21 cellular contexts compared by ENCODE assay signal in genomic region chr3:124223853-124224252, GRCh38.
DNase-seq lines count a peak whose midpoint lies in the region; ATAC-seq and TF ChIP-seq lines count a peak whose summit lies in the region.
"Had no signal": no experiment of that assay in that cellular context is flagged by ENCODE, and none has a peak within 500 bp of the region (broad histone marks: within the 10 kb centered on the region; RNA-seq: fewer than 3 reads in every experiment).

No MANE protein-coding gene starts in this region.

- TF ChIP-seq CTCF in glutamatergic neuron (IDR thresholded peaks at IDR 0.05; ENCODE audit: partially characterized antibody, unreplicated experiment): no peak
- no peak for TF ChIP-seq CTCF in upper lobe of right lung (IDR thresholded peaks at IDR 0.05)

- no peak overlapping the region for H3K27ac ChIP-seq in neuronal stem cell (replicated peaks; ENCODE audit: low read length)
- no peak overlapping the region for H3K27ac ChIP-seq in upper lobe of right lung
- H3K27ac ChIP-seq: A549; BLaER1 treated with 17β-estradiol and CSF1 and Interleukin-3, amounts not matched to agents 10 nM and 100 nM had no signal

- WGBS in neuronal stem cell (ENCODE audit: extremely low coverage in 2 of 2, insufficient read length in 2 of 2, insufficient replicate concordance in 1 of 2), 2 donors: no CpG with 5 or more reads among the region's 3 CpGs

- H3K9ac ChIP-seq in neuronal stem cell (ENCODE audit: low read depth, low read length, poor library complexity): no peak overlapping the region
- H3K9ac ChIP-seq: BLaER1 treated with 17β-estradiol and CSF1 and Interleukin-3, amounts not matched to agents 10 nM and 100 nM had no signal

- H3K23ac ChIP-seq in neuronal stem cell (ENCODE audit: low read depth, low read length, poor library complexity): no peak overlapping the region

- no peak overlapping the region for H3K4me3 ChIP-seq in neuronal stem cell (ENCODE audit: low read length in 2 of 2)
- H3K4me3 ChIP-seq in upper lobe of right lung: no peak overlapping the region
- H3K4me3 ChIP-seq: A549; BLaER1 treated with 17β-estradiol and CSF1 and Interleukin-3, amounts not matched to agents 10 nM and 100 nM; HAP-1 had no signal

- no peak overlapping the region for H3K14ac ChIP-seq in neuronal stem cell (ENCODE audit: low read length)

- peak overlapping the region; percentile 30 for H3K4me2 ChIP-seq in neuronal stem cell (ENCODE audit: insufficient read depth, low read length, poor library complexity, severe bottlenecking)
- H3K4me2 ChIP-seq: A549 had no signal

- H3K4ac ChIP-seq in neuronal stem cell (ENCODE audit: low read length): no peak overlapping the region

- H3K18ac ChIP-seq in neuronal stem cell (ENCODE audit: low read length): no peak overlapping the region

- no peaks in the 10 kb centered on the region for H3K36me3 ChIP-seq in neuronal stem cell (replicated peaks in 1 of 2; ENCODE audit: control insufficient read depth in 2 of 2, insufficient read depth in 2 of 2, low read length in 2 of 2)
- H3K36me3 ChIP-seq in upper lobe of right lung: no peaks in the 10 kb centered on the region
- H3K36me3 ChIP-seq: BLaER1 treated with 17β-estradiol and CSF1 and Interleukin-3, amounts not matched to agents 10 nM and 100 nM; HAP-1 had no signal

- H3K4me1 ChIP-seq in neuronal stem cell (ENCODE audit: control insufficient read depth in 2 of 2, insufficient read depth in 1 of 2, low read depth in 1 of 2, low read length in 2 of 2) (peaks cover 0 to 11% of the 10 kb centered on the region in 2 donors), upper lobe of right lung (no peaks in the 10 kb centered on the region)
- H3K4me1 ChIP-seq: A549, HAP-1 had no signal

- H3K36me3 Mint-ChIP-seq in glutamatergic neuron (ENCODE audit: unreplicated experiment): peaks cover 8% of the 10 kb centered on the region
- H3K36me3 Mint-ChIP-seq: CD14-positive monocyte; CD8-positive, alpha-beta memory T cell had no signal

- no peak for ATAC-seq in upper lobe of right lung
- ATAC-seq: A549 had no signal

- no peaks in the 10 kb centered on the region for H3K79me1 ChIP-seq in neuronal stem cell (ENCODE audit: low read depth, low read length)

- peaks cover 12% of the 10 kb centered on the region for H3K9me3 Mint-ChIP-seq in glutamatergic neuron (ENCODE audit: unreplicated experiment)

- H3K27me3 Mint-ChIP-seq in glutamatergic neuron (ENCODE audit: unreplicated experiment): peaks cover 13% of the 10 kb centered on the region

- no peak overlapping the region for H2BK12ac ChIP-seq in neuronal stem cell (ENCODE audit: low read length)

- no peak overlapping the region for H4K8ac ChIP-seq in neuronal stem cell (ENCODE audit: low read depth, low read length)

- H3K27me3 ChIP-seq in neuronal stem cell (ENCODE audit: control insufficient read depth in 3 of 3, insufficient read depth in 3 of 3, low read depth in 1 of 3, low read length in 3 of 3) (no peaks in the 10 kb centered on the region), upper lobe of right lung (no peaks in the 10 kb centered on the region)
- H3K27me3 ChIP-seq: BE2C; BLaER1 treated with 17β-estradiol and CSF1 and Interleukin-3, amounts not matched to agents 10 nM and 100 nM had no signal

- peaks cover 51% of the 10 kb centered on the region for H3K4me1 Mint-ChIP-seq in glutamatergic neuron (ENCODE audit: low read depth, unreplicated experiment)
- H3K4me1 Mint-ChIP-seq: CD14-positive monocyte; CD8-positive, alpha-beta memory T cell had no signal

- DNase-seq in NCI-H69 (lab: John Stamatoyannopoulos, UW) (peak; percentile 69), glutamatergic neuron (no peak), neuronal stem cell (ENCODE audit: low spot score) (no peak), upper lobe of right lung (no peak), LoVo (ENCODE audit: low spot score) (no peak)
- DNase-seq in activated CD4-positive, alpha-beta T cell treated with anti-CD3 and anti-CD28 coated beads for 1 hour: no peak
- DNase-seq: 8988T; ACHN; AML-193; BE2C; CD4-positive, alpha-beta T cell; CD8-positive, alpha-beta memory T cell; DMS 273 treated with DMSO at 0.1 percent for 48 hours; DMS79; GF-D8; GOT3; HFFc6 had no signal

- no peak overlapping the region for H2AK5ac ChIP-seq in neuronal stem cell (ENCODE audit: low read depth, low read length)

- no peak overlapping the region for H4K91ac ChIP-seq in neuronal stem cell (ENCODE audit: low read depth, low read length, poor library complexity)

- H2BK5ac ChIP-seq in neuronal stem cell (ENCODE audit: low read length): no peak overlapping the region

- intact Hi-C loops in upper lobe of right lung (cut with DNase I): no loop called here

- peaks cover 10 to 13% of the 10 kb centered on the region in 2 donors for H3K9me3 ChIP-seq in neuronal stem cell (replicated peaks in 1 of 2; ENCODE audit: control insufficient read depth in 2 of 2, insufficient read depth in 1 of 2, low read depth in 1 of 2, low read length in 2 of 2)
- H3K9me3 ChIP-seq in upper lobe of right lung: no peaks in the 10 kb centered on the region
- H3K9me3 ChIP-seq: A549, HAP-1 had no signal

- peak overlapping the region; percentile 70 for H3K27ac Mint-ChIP-seq in glutamatergic neuron (ENCODE audit: unreplicated experiment)
- H3K27ac Mint-ChIP-seq: CD14-positive monocyte; CD4-positive, alpha-beta T cell; CD8-positive, alpha-beta memory T cell; HFFc6 had no signal

- no peak overlapping the region for H2BK120ac ChIP-seq in neuronal stem cell (ENCODE audit: low read depth, low read length)

- no peak overlapping the region for H2BK15ac ChIP-seq in neuronal stem cell (ENCODE audit: low read length)

- no peak overlapping the region for H2AFZ ChIP-seq in neuronal stem cell (ENCODE audit: low read length)

- H3K4me3 Mint-ChIP-seq in glutamatergic neuron (ENCODE audit: unreplicated experiment): peak overlapping the region; percentile 31
- H3K4me3 Mint-ChIP-seq: CD14-positive monocyte; CD4-positive, alpha-beta T cell; CD8-positive, alpha-beta memory T cell; HFFc6 had no signal
